8 cellular contexts compared by ENCODE assay signal in genomic region chr20:33753143-33753542, GRCh38.
"Had no signal": no experiment of that assay in that cellular context is flagged by ENCODE, and none has a peak within 500 bp of the region (broad histone marks: within the 10 kb centered on the region; RNA-seq: fewer than 3 reads in every experiment).

No MANE protein-coding gene starts in this region.

- H3K27me3 Mint-ChIP-seq: IgD-negative memory B cell had no signal

- DNase-seq: H9, KBM-7 had no signal

- H3K27ac Mint-ChIP-seq: GM23338, H9, IgD-negative memory B cell had no signal

- H3K4me3 Mint-ChIP-seq: GM23338, H9, HFFc6, IgD-negative memory B cell had no signal

- H3K27ac ChIP-seq: HL-60 had no signal

- FAIRE-seq: H1, H54 had no signal

- ATAC-seq: GM23338 had no signal

- H2AFZ ChIP-seq: GM23338 had no signal

- H3K4me2 ChIP-seq: GM23338 had no signal

- H3K4me3 ChIP-seq: GM23338 had no signal
